16 cellular contexts compared by ENCODE assay signal in the genomic region with DNA sequence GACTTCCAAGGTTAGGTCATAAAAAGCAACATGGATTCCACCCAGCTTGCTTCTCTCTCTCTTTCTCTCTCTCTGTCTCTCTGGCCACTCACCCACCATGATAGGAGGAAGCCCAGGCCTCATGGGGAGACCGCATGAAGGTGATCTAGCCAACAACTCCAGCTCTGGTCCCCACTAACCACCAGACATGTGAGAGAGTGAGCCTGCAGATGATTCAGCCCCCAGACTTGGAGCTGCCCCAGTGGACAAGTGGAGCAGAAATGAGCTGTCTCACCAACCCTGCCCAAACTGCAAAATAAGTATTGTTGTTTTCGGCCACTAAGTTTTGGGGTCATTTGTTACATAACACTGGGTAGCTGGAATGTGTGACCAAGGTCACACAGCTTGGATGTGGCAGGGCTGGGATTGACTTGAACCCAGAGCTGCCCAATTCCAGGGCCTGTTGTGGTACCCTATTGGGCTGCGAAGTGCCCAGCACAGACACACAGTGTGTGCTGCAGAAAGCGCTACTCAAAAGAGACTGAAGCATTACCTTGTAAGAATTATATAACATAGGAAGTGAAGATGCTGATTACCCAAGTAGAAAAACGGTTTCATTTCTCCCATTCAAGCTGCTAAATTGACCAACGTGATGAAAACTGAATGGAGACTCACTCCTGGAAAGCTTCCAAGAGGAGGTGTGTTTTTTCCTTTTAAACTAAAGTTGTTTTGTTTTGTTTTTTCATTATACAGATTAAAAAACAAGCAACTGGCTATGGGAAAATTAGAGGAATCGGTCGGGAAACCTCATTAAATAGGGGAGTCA. TPM values are rescaled to one million over a fixed set of nuclear protein-coding genes. Genes with fewer than 3 reads are reported as not detected.
DNase-seq lines count a peak whose midpoint lies in the region; ATAC-seq and TF ChIP-seq lines count a peak whose summit lies in the region.
"Had no signal": no experiment of that assay in that cellular context is flagged by ENCODE, and none has a peak within 500 bp of the region (broad histone marks: within the 10 kb centered on the region; RNA-seq: fewer than 3 reads in every experiment).

No MANE protein-coding gene starts in this region.

- H3K36me3 ChIP-seq in left ventricle myocardium inferior, result no peaks in the 10 kb centered on the region

- H3K27me3 ChIP-seq in left ventricle myocardium inferior (ENCODE audit: low read depth), result no peaks in the 10 kb centered on the region

- H3K9me3 ChIP-seq in left ventricle myocardium inferior (replicated peaks), result no peaks in the 10 kb centered on the region

- DNase-seq in left ventricle myocardium inferior (no peak), Right ventricle myocardium superior (no peak), MV-4-11 (lab: John Stamatoyannopoulos, UW) (peak; percentile 89), superior temporal gyrus (ENCODE audit: extremely low spot score) (peak; percentile 62), LoVo (ENCODE audit: low spot score) (no peak)
- no peak for DNase-seq in activated effector memory CD4-positive, alpha-beta T cell treated with Interleukin-2 at 50 U/mL for 16 hours
- DNase-seq: activated CD4-positive, alpha-beta T cell treated with anti-CD3 and anti-CD28 coated beads, Interleukin-2, amount 10 ng/mL, durations not matched to agents 7 days and 5 days; DMS79; NCI-H1092; NCI-H526 had no signal

- H3K27ac ChIP-seq in left ventricle myocardium inferior (replicated peaks), result peak overlapping the region; percentile 41
- H3K27ac ChIP-seq in cingulate gyrus (ENCODE audit: low read depth, low read length), result peak overlapping the region; percentile 70

- intact Hi-C loops in left ventricle myocardium inferior (cut with micrococcal nuclease), result no loop called here
- intact Hi-C loops in Right ventricle myocardium superior (cut with DNase I), result no loop called here

- TF ChIP-seq CTCF in left ventricle myocardium inferior (IDR thresholded peaks at IDR 0.05; ENCODE audit: borderline replicate concordance), result no peak

- H3K4me3 ChIP-seq in left ventricle myocardium inferior, result no peak overlapping the region
- H3K4me3 ChIP-seq: smooth muscle cell had no signal

- no peak for ATAC-seq in Right ventricle myocardium superior (ENCODE audit: poor library complexity)
- ATAC-seq in HG03097 (IDR thresholded peaks at IDR 0.05; ENCODE audit: low FRiP score, unreplicated experiment), result no peak
- ATAC-seq: SK-N-SH treated with all-trans-retinoic acid at 6 μM for 48 hours had no signal

- H3K4me1 ChIP-seq in left ventricle myocardium inferior, result peaks cover 29% of the 10 kb centered on the region

RNA-seq across cellular contexts. Expression of a gene that starts 9.1 kb away (rescaled TPM):
- total RNA-seq in left ventricle myocardium inferior (not detected), Right ventricle myocardium superior (not detected)
- total RNA-seq: A673; activated CD4-positive, alpha-beta T cell treated with anti-CD3 and anti-CD28 coated beads, Interleukin-2, amount 10 ng/mL, durations not matched to agents 7 days and 5 days; chondrocyte; smooth muscle cell had no signal

Comparison
In these comparisons a context has a peak if more than half of its experiments do, and no peak if none do; other contexts are left out.
1. DNase-seq: peak in MV-4-11 (single experiment) and superior temporal gyrus (single experiment); none in left ventricle myocardium inferior (single experiment), Right ventricle myocardium superior (single experiment), activated effector memory CD4-positive, alpha-beta T cell treated with Interleukin-2 at 50 U/mL for 16 hours (single experiment) and LoVo (single experiment).